24 cellular contexts compared by ENCODE assay signal in the genomic region with DNA sequence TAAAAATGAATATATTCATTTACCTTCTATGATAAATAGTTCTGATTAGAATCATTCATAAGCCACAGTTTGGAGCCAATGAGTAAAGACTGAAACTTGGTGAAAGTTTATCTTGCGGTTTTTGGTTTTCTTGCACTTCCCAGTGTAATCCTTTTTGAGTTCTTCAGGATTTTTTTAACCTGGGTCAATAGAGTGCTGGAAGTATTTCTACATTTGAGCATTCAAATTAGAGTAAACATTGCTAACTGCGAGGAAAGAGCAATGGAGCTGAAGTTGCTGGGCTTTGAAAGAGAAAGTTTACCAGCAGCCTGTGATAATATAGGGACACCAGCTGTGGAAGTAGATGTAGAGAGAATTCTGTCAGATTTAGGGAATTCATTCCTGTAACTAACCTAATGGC.
"Had no signal": no experiment of that assay in that cellular context is flagged by ENCODE, and none has a peak within 500 bp of the region (broad histone marks: within the 10 kb centered on the region; RNA-seq: fewer than 3 reads in every experiment).

No MANE protein-coding gene starts in this region.

- FAIRE-seq: frontal cortex, kidney had no signal

- ATAC-seq: activated CD4-positive, CD25-positive, alpha-beta regulatory T cell treated with anti-CD3 and anti-CD28 coated beads, Interleukin-2, amount 50 U/mL, for 24 hours; activated T-cell treated with anti-CD3 and anti-CD28 coated beads, Interleukin-2, amount 50 U/mL, for 72 hours; left ventricle myocardium superior; mucosa of descending colon had no signal

- H3K27ac ChIP-seq: colonic mucosa, epithelial cell of prostate, prostate gland, right atrium auricular region, skin epidermis had no signal

- H3K27me3 ChIP-seq: colonic mucosa, right atrium auricular region had no signal

- H3K9me3 ChIP-seq: colonic mucosa, mucosa of descending colon, prostate gland, right atrium auricular region had no signal

- DNase-seq: activated CD4-positive, alpha-beta T cell treated with anti-CD3 and anti-CD28 coated beads, Interleukin-2, amount 50 U/mL, for 1 hour; activated CD8-positive, alpha-beta memory T cell treated with anti-CD3 and anti-CD28 coated beads, Interleukin-2, amount 50 U/mL, for 48 hours; activated effector memory CD4-positive, alpha-beta T cell treated with anti-CD3 and anti-CD28 coated beads, Interleukin-2, amount 50 U/mL, for 16 hours; activated T-cell treated with anti-CD3 and anti-CD28 coated beads, Interleukin-2, amount 50 U/mL, for 72 hours; colonic mucosa; endodermal cell; hypothalamus; kidney; left ventricle myocardium superior; mucosa of descending colon; naive B cell; stimulated activated CD4-positive, alpha-beta T cell treated with anti-CD3 and anti-CD28 coated beads, Interleukin-15, amount 100 ng/mL, for 24 hours; stimulated activated CD4-positive, alpha-beta T cell treated with anti-CD3 and anti-CD28 coated beads, Interleukin-2, amount 100 ng/mL, for 48 hours had no signal

- H3K4me3 Mint-ChIP-seq: activated naive CD4-positive, alpha-beta T cell treated with anti-CD3 and anti-CD28 coated beads, Interleukin-2, amount 50 U/mL, for 24 hours; activated T-cell treated with anti-CD3 and anti-CD28 coated beads, Interleukin-2, amount 50 U/mL, for 72 hours; endodermal cell; memory B cell; neural crest cell; stimulated activated naive CD8-positive, alpha-beta T cell treated with anti-CD3 and anti-CD28 coated beads, Interleukin-15, Interleukin-2, amounts not matched to agents 100 ng/mL and 50 ng/mL, for 24 hours; type B pancreatic cell had no signal

- H3K4me3 ChIP-seq: colonic mucosa, mucosa of descending colon, prostate gland, right atrium auricular region, skin epidermis had no signal

- H3K27me3 Mint-ChIP-seq: activated naive CD4-positive, alpha-beta T cell treated with anti-CD3 and anti-CD28 coated beads, Interleukin-2, amount 50 U/mL, for 24 hours; memory B cell; naive B cell; stimulated activated naive CD8-positive, alpha-beta T cell treated with anti-CD3 and anti-CD28 coated beads, Interleukin-15, Interleukin-2, amounts not matched to agents 100 ng/mL and 50 ng/mL, for 24 hours; type B pancreatic cell had no signal

- H3K36me3 ChIP-seq: colonic mucosa, prostate gland, right atrium auricular region had no signal

- H3K27ac Mint-ChIP-seq: activated naive CD4-positive, alpha-beta T cell treated with anti-CD3 and anti-CD28 coated beads, Interleukin-2, amount 50 U/mL, for 24 hours; activated T-cell treated with anti-CD3 and anti-CD28 coated beads, Interleukin-2, amount 50 U/mL, for 72 hours; endodermal cell; memory B cell; naive B cell; stimulated activated naive CD8-positive, alpha-beta T cell treated with anti-CD3 and anti-CD28 coated beads, Interleukin-15, Interleukin-2, amounts not matched to agents 100 ng/mL and 50 ng/mL, for 24 hours; type B pancreatic cell had no signal

- H3K9me3 Mint-ChIP-seq: activated naive CD4-positive, alpha-beta T cell treated with anti-CD3 and anti-CD28 coated beads, Interleukin-2, amount 50 U/mL, for 24 hours; activated T-cell treated with anti-CD3 and anti-CD28 coated beads, Interleukin-2, amount 50 U/mL, for 72 hours; memory B cell; stimulated activated naive CD8-positive, alpha-beta T cell treated with anti-CD3 and anti-CD28 coated beads, Interleukin-15, Interleukin-2, amounts not matched to agents 100 ng/mL and 50 ng/mL, for 24 hours; type B pancreatic cell had no signal

- H3K4me1 ChIP-seq: colonic mucosa, prostate gland had no signal
